ENCODE assay signal across 10 cellular contexts in genomic region chr7:135206887-135207738, GRCh38. TPM values are rescaled to one million over a fixed set of nuclear protein-coding genes. Genes with fewer than 3 reads are reported as not detected.
A peak's percentile ranks its signal among the peaks of the same experiment; 100 is the strongest.
DNase-seq lines count a peak whose midpoint lies in the region; ATAC-seq, FAIRE-seq and TF ChIP-seq lines count a peak whose summit lies in the region.
"Had no signal": no experiment of that assay in that cellular context is flagged by ENCODE, and none has a peak within 500 bp of the region (broad histone marks: within the 10 kb centered on the region; RNA-seq: fewer than 3 reads in every experiment).

No MANE protein-coding gene starts in this region.

- no TSS peak for BruUV-seq in endothelial cell of umbilical vein (replicated peaks; lab: Mats Ljungman, UMichigan)

- H3K9ac ChIP-seq in endothelial cell of umbilical vein (replicated peaks; ENCODE audit: extremely low read depth, insufficient read depth, low read length): no peak overlapping the region

- no peaks in the 10 kb centered on the region for H3K9me1 ChIP-seq in endothelial cell of umbilical vein (replicated peaks; ENCODE audit: control insufficient read depth, extremely low read depth, insufficient read depth, low read length)

- peaks cover 8% of the 10 kb centered on the region for H3K4me1 ChIP-seq in endothelial cell of umbilical vein (ENCODE audit: control insufficient read depth, extremely low read depth, insufficient read depth, low read length)
- no peaks in the 10 kb centered on the region for H3K4me1 ChIP-seq in uterus

- POLR2A ChIA-PET in endothelial cell of umbilical vein (lab: Charles Lee): no interaction called here

- H3K4me3 ChIP-seq in GM06990 (replicated peaks; ENCODE audit: low read depth, low read length) (peak overlapping the region; percentile 26; the same call in 1 of the 2 replicates), endothelial cell of umbilical vein (replicated peaks in 1 of 3; ENCODE audit: insufficient read depth in 1 of 3, low read depth in 1 of 3, low read length in 3 of 3) (no peak overlapping the region), uterus (no peak overlapping the region)

- peak; percentile 24 for FAIRE-seq in endothelial cell of umbilical vein (lab: Jason Lieb, UNC)

- H3K36me3 ChIP-seq in GM06990 (ENCODE audit: control insufficient read depth, insufficient read depth, low read length): peaks cover 17% of the 10 kb centered on the region
- H3K36me3 ChIP-seq in endothelial cell of umbilical vein (ENCODE audit: control insufficient read depth in 2 of 2, extremely low read depth in 1 of 2, insufficient read depth in 2 of 2, low read length in 2 of 2): no peaks in the 10 kb centered on the region
- H3K36me3 ChIP-seq in uterus: no peaks in the 10 kb centered on the region

- no peaks in the 10 kb centered on the region for H4K20me1 ChIP-seq in endothelial cell of umbilical vein (replicated peaks; ENCODE audit: control insufficient read depth, extremely low read depth, insufficient read depth, low read length)

- dilution Hi-C loops in endothelial cell of umbilical vein (cut with MboI; ENCODE audit: extremely low pct_ligation_motif_present, low sequenced_read_pairs): no loop called here

- DNase-seq in GM06990 (ENCODE audit: extremely low read depth, insufficient read length) (peak; percentile 64), endothelial cell of umbilical vein (ENCODE audit: low read depth, low spot score) (no peak), NCI-H345 treated with DMSO at 0.1 percent for 48 hours (lab: John Stamatoyannopoulos, UW; ENCODE audit: unreplicated experiment) (no peak), uterus (no peak), activated gamma-delta T cell treated with Interleukin-2 at 50 U/mL for 16 hours (no peak), NCI-H146 (lab: John Stamatoyannopoulos, UW) (no peak)
- DNase-seq: Caco-2 had no signal

- H3K4me2 ChIP-seq in endothelial cell of umbilical vein (ENCODE audit: insufficient read depth, low read length): no peak overlapping the region

- H3K9me3 ChIP-seq in endothelial cell of umbilical vein (replicated peaks; ENCODE audit: control insufficient read depth, insufficient read depth, low read length) (no peaks in the 10 kb centered on the region), uterus (no peaks in the 10 kb centered on the region)
- H3K9me3 ChIP-seq: Caco-2 had no signal

- H3K27ac ChIP-seq in endothelial cell of umbilical vein (ENCODE audit: insufficient read depth, low read depth, low read length): no peak overlapping the region
- no peak overlapping the region for H3K27ac ChIP-seq in uterus

- H3K79me2 ChIP-seq in endothelial cell of umbilical vein (ENCODE audit: control insufficient read depth, insufficient read depth, low read length): no peaks in the 10 kb centered on the region

- H2AFZ ChIP-seq in endothelial cell of umbilical vein (ENCODE audit: low read depth, low read length): no peak overlapping the region

- CTCF ChIA-PET in endothelial cell of umbilical vein (lab: Charles Lee): no interaction called here

- no peaks in the 10 kb centered on the region for H3K27me3 ChIP-seq in GM06990 (replicated peaks; ENCODE audit: control insufficient read depth, insufficient read depth, low read length)
- H3K27me3 ChIP-seq in endothelial cell of umbilical vein (ENCODE audit: control insufficient read depth in 2 of 2, insufficient read depth in 2 of 2, low read length in 2 of 2): no peaks in the 10 kb centered on the region
- H3K27me3 ChIP-seq in uterus: no peaks in the 10 kb centered on the region

- intact Hi-C loops in endothelial cell of umbilical vein (cut with micrococcal nuclease) (no loop called here), uterus (cut with DNase I; ENCODE audit: low total_unique reads) (no loop called here)

- peak; percentile 39 for ATAC-seq in GM19395 (IDR thresholded peaks at IDR 0.05; ENCODE audit: unreplicated experiment)
- ATAC-seq in HG03159 (IDR thresholded peaks at IDR 0.05; ENCODE audit: unreplicated experiment): peak; percentile 27

- no peak for TF ChIP-seq POLR2A in endothelial cell of umbilical vein (IDR thresholded peaks at IDR 0.05; ENCODE audit: low read depth, low read length)
- no peak for TF ChIP-seq POLR2A in uterus (IDR thresholded peaks at IDR 0.05)

- TF ChIP-seq CTCF in GM06990 (IDR thresholded peaks at IDR 0.05; ENCODE audit: insufficient read depth, low read length, poor library complexity, severe bottlenecking) (no peak), endothelial cell of umbilical vein (IDR thresholded peaks at IDR 0.05; ENCODE audit: extremely low read depth in 1 of 2, insufficient read depth in 1 of 2, low read depth in 1 of 2, low read length in 2 of 2) (no peak), uterus (IDR thresholded peaks at IDR 0.05) (no peak)

TF ChIP-seq in endothelial cell of umbilical vein, 7 proteins besides CTCF, POLR2A, EP300 and RAD21:
- TF ChIP-seq EZH2 (IDR thresholded peaks at IDR 0.05; ENCODE audit: borderline replicate concordance, low read depth, low read length, severe bottlenecking) (no peak), MYC (IDR thresholded peaks at IDR 0.05; ENCODE audit: low read depth, low read length) (no peak), GATA2 (IDR thresholded peaks at IDR 0.05; ENCODE audit: insufficient read depth, insufficient read length, low read depth, low read length) (no peak), FOS (IDR thresholded peaks at IDR 0.05; ENCODE audit: borderline replicate concordance, insufficient read depth, low read length) (no peak), POLR2AphosphoS5 (IDR thresholded peaks at IDR 0.05; ENCODE audit: insufficient read depth, low read depth, low read length) (no peak), JUN (IDR thresholded peaks at IDR 0.05; ENCODE audit: borderline replicate concordance, insufficient read depth, insufficient read length, low read depth) (no peak)
- TF ChIP-seq, protein P1, sequence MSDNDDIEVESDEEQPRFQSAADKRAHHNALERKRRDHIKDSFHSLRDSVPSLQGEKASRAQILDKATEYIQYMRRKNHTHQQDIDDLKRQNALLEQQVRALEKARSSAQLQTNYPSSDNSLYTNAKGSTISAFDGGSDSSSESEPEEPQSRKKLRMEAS (IDR thresholded peaks at IDR 0.05; ENCODE audit: insufficient read depth, insufficient read length): no peak

RNA-seq across cellular contexts. Expression of gene WDR91, which starts 4.2 kb away (rescaled TPM):
- total RNA-seq in endothelial cell of umbilical vein: 7.0 and 9.8 TPM in 2 replicates
- 6.7 and 9.5 TPM in 2 replicates for polyA plus RNA-seq in endothelial cell of umbilical vein
- 4.5 and 4.7 TPM in 2 replicates for polyA plus RNA-seq in endothelial cell of umbilical vein (2011; cell fraction: cytosol; rRNA removed)
- polyA plus RNA-seq in endothelial cell of umbilical vein (2011; cell fraction: nucleus; rRNA removed): 26.5 and 30.7 TPM in 2 replicates
- polyA plus RNA-seq in endothelial cell of umbilical vein (2012): 4.0 and 5.1 TPM in 2 replicates
- 10.9 and 12.0 TPM in 2 replicates for polyA minus RNA-seq in endothelial cell of umbilical vein
- polyA minus RNA-seq in endothelial cell of umbilical vein (2011; cell fraction: cytosol; rRNA and poly(A)+ RNA removed): 1.7 TPM
- polyA minus RNA-seq in endothelial cell of umbilical vein (2011; cell fraction: nucleus; rRNA and poly(A)+ RNA removed): 10.6 and 12.8 TPM in 2 replicates
- 10 to 100 TPM; 11.8 to 33.2 (median 17.1) TPM for total RNA-seq in uterus

RNA-seq across cellular contexts. Expression of gene STRA8, which starts 26.5 kb away (rescaled TPM):
- not detected in 2 replicates for total RNA-seq in endothelial cell of umbilical vein
- polyA plus RNA-seq in endothelial cell of umbilical vein: not detected in 2 replicates
- polyA plus RNA-seq in endothelial cell of umbilical vein (2011; cell fraction: cytosol; rRNA removed): not detected in 2 replicates
- polyA plus RNA-seq in endothelial cell of umbilical vein (2011; cell fraction: nucleus; rRNA removed): not detected in 2 replicates
- not detected in 2 replicates for polyA plus RNA-seq in endothelial cell of umbilical vein (2012)
- polyA minus RNA-seq in endothelial cell of umbilical vein: not detected in 2 replicates
- polyA minus RNA-seq in endothelial cell of umbilical vein (2011; cell fraction: cytosol; rRNA and poly(A)+ RNA removed): not detected
- polyA minus RNA-seq in endothelial cell of umbilical vein (2011; cell fraction: nucleus; rRNA and poly(A)+ RNA removed): not detected in 2 replicates
- total RNA-seq in uterus: not detected
- total RNA-seq: Caco-2, OCI-LY7 had no signal

RNA-seq across cellular contexts. Expression of gene CYREN, which starts 36.6 kb away (rescaled TPM):
- total RNA-seq in endothelial cell of umbilical vein (26.8 and 30.8 TPM in 2 replicates), uterus (10 to 100 TPM in 3 of 4 donors, 1 to 10 TPM in 1; 4.1 to 47.4 (median 27.7) TPM)
- 16.9 and 19.1 TPM in 2 replicates for polyA plus RNA-seq in endothelial cell of umbilical vein
- polyA plus RNA-seq in endothelial cell of umbilical vein (2011; cell fraction: cytosol; rRNA removed): 22.3 and 22.5 TPM in 2 replicates
- 18.3 and 20.0 TPM in 2 replicates for polyA plus RNA-seq in endothelial cell of umbilical vein (2011; cell fraction: nucleus; rRNA removed)
- polyA plus RNA-seq in endothelial cell of umbilical vein (2012): 17.0 and 19.4 TPM in 2 replicates
- 23.5 and 25.7 TPM in 2 replicates for polyA minus RNA-seq in endothelial cell of umbilical vein
- polyA minus RNA-seq in endothelial cell of umbilical vein (2011; cell fraction: cytosol; rRNA and poly(A)+ RNA removed): 22.8 TPM
- 16.6 and 21.7 TPM in 2 replicates for polyA minus RNA-seq in endothelial cell of umbilical vein (2011; cell fraction: nucleus; rRNA and poly(A)+ RNA removed)

RNA-seq across cellular contexts. Expression of gene TMEM140, which starts 59.2 kb away (rescaled TPM):
- total RNA-seq in endothelial cell of umbilical vein (15.7 and 26.5 TPM in 2 replicates), uterus (10 to 100 TPM in 3 of 4 donors, 1 to 10 TPM in 1; 5.9 to 30.0 (median 17.9) TPM)
- 17.9 and 21.9 TPM in 2 replicates for polyA plus RNA-seq in endothelial cell of umbilical vein
- 12.0 and 12.3 TPM in 2 replicates for polyA plus RNA-seq in endothelial cell of umbilical vein (2011; cell fraction: cytosol; rRNA removed)
- 8.9 and 9.9 TPM in 2 replicates for polyA plus RNA-seq in endothelial cell of umbilical vein (2011; cell fraction: nucleus; rRNA removed)
- polyA plus RNA-seq in endothelial cell of umbilical vein (2012): 11.8 and 13.5 TPM in 2 replicates
- polyA minus RNA-seq in endothelial cell of umbilical vein: 21.5 and 29.8 TPM in 2 replicates
- polyA minus RNA-seq in endothelial cell of umbilical vein (2011; cell fraction: cytosol; rRNA and poly(A)+ RNA removed): not detected
- 13.8 and 15.0 TPM in 2 replicates for polyA minus RNA-seq in endothelial cell of umbilical vein (2011; cell fraction: nucleus; rRNA and poly(A)+ RNA removed)
